15 cellular contexts compared by ENCODE assay signal in genomic region chr15:58696740-58697139, GRCh38.
"Had no signal": no experiment of that assay in that cellular context is flagged by ENCODE, and none has a peak within 500 bp of the region (broad histone marks: within the 10 kb centered on the region; RNA-seq: fewer than 3 reads in every experiment).

No MANE protein-coding gene starts in this region.

- H3K4me3 ChIP-seq: cardiac muscle cell, esophagus muscularis mucosa, right atrium auricular region, suprapubic skin had no signal

- H3K36me3 ChIP-seq: right atrium auricular region had no signal

- DNase-seq: activated CD4-positive, alpha-beta T cell treated with anti-CD3 and anti-CD28 coated beads for 4 hours; activated CD8-positive, alpha-beta memory T cell treated with anti-CD3 and anti-CD28 coated beads for 24 hours; activated naive CD4-positive, alpha-beta T cell treated with Interleukin-2 at 50 U/mL for 16 hours; hippocampal formation; kidney glomerular epithelial cell; stimulated activated CD4-positive, alpha-beta T cell treated with anti-CD3 and anti-CD28 coated beads, Interleukin-2, amount 100 ng/mL, for 48 hours had no signal

- ATAC-seq: SK-N-SH treated with all-trans-retinoic acid at 6 μM for 48 hours had no signal

- H3K4me3 Mint-ChIP-seq: activated T-helper 1 cell treated with anti-CD3 and anti-CD28 coated beads, Interleukin-12 subunit alpha, Interleukin-12 subunit beta, Interleukin-2, Interleukin-4 antibody, amounts not matched to agents 30 ng/mL and 10 ng/mL and 1 ng/mL, durations not matched to agents 14 hours and 24 hours and 36 hours; nephron; stimulated activated naive CD8-positive, alpha-beta T cell treated with anti-CD3 and anti-CD28 coated beads, Interleukin-15, Interleukin-2, amounts not matched to agents 100 ng/mL and 50 ng/mL, for 24 hours had no signal

- H3K27me3 ChIP-seq: cardiac muscle cell, esophagus muscularis mucosa, right atrium auricular region, suprapubic skin had no signal

- H3K27me3 Mint-ChIP-seq: progenitor cell of endocrine pancreas; stimulated activated naive CD8-positive, alpha-beta T cell treated with anti-CD3 and anti-CD28 coated beads, Interleukin-15, Interleukin-2, amounts not matched to agents 100 ng/mL and 50 ng/mL, for 24 hours had no signal

- H3K4me1 Mint-ChIP-seq: nephron had no signal

- H3K27ac Mint-ChIP-seq: nephron; stimulated activated naive CD8-positive, alpha-beta T cell treated with anti-CD3 and anti-CD28 coated beads, Interleukin-15, Interleukin-2, amounts not matched to agents 100 ng/mL and 50 ng/mL, for 24 hours had no signal

- H3K27ac ChIP-seq: cardiac muscle cell, esophagus muscularis mucosa, right atrium auricular region, suprapubic skin had no signal
